In genomic region chr2:8120979-8121825, GRCh38 we compare ENCODE assay signal across 21 cellular contexts.
DNase-seq lines count a peak whose midpoint lies in the region; ATAC-seq, FAIRE-seq and TF ChIP-seq lines count a peak whose summit lies in the region.
"Had no signal": no experiment of that assay in that cellular context is flagged by ENCODE, and none has a peak within 500 bp of the region (broad histone marks: within the 10 kb centered on the region; RNA-seq: fewer than 3 reads in every experiment).

No MANE protein-coding gene starts in this region.

- H3K27me3 ChIP-seq in OCI-LY3 (ENCODE audit: low read depth, low read length) (peaks cover 15% of the 10 kb centered on the region), bronchial epithelial cell (ENCODE audit: control insufficient read depth, insufficient read depth, low read length) (no peaks in the 10 kb centered on the region), HepG2 (ENCODE audit: control insufficient read depth in 1 of 2, insufficient read depth in 2 of 2, low read length in 2 of 2) (no peaks in the 10 kb centered on the region)
- H3K27me3 ChIP-seq: SJCRH30 had no signal

- WGBS in HepG2 (ENCODE audit: low lambda C conversion rate), result 82% methylated on average over 10 of the region's 10 CpGs

- H3K9ac ChIP-seq in OCI-LY3 (ENCODE audit: low read length), result no peak overlapping the region
- peak overlapping the region; percentile 83 for H3K9ac ChIP-seq in HepG2 (ENCODE audit: insufficient read depth, low read depth, low read length)
- H3K9ac ChIP-seq: KMS-11 had no signal

- H4K20me1 ChIP-seq in OCI-LY3 (ENCODE audit: insufficient read depth, low read length), result no peaks in the 10 kb centered on the region
- H4K20me1 ChIP-seq in HepG2 (ENCODE audit: insufficient read depth, low read length), result no peaks in the 10 kb centered on the region

- no peak for TF ChIP-seq POLR2A in HepG2 (IDR thresholded peaks at IDR 0.05; ENCODE audit: insufficient read depth in 1 of 2, low read depth in 2 of 2, low read length in 2 of 2)

- TF ChIP-seq EP300 in HepG2 (IDR thresholded peaks at IDR 0.05; ENCODE audit: low read depth in 2 of 2, low read length in 2 of 2) (peak in 1 of 2 experiments; percentile 9; a peak in 1 of 4 replicates), HepG2 (CRISPR knock-in tag; IDR thresholded peaks at IDR 0.05; ENCODE audit: borderline replicate concordance) (no peak)

- FAIRE-seq in bronchial epithelial cell (lab: Jason Lieb, UNC), result no peak
- no peak for FAIRE-seq in HepG2 (lab: Jason Lieb, UNC)
- FAIRE-seq: G401.6 had no signal

- no peaks in the 10 kb centered on the region for H3K9me3 Mint-ChIP-seq in stimulated activated effector memory CD8-positive, alpha-beta T cell treated with anti-CD3 and anti-CD28 coated beads, Interleukin-12 subunit alpha, Interleukin-12 subunit beta, amount 100 ng/mL, for 72 hours
- no peaks in the 10 kb centered on the region for H3K9me3 Mint-ChIP-seq in Calu3 (ENCODE audit: low read depth, unreplicated experiment)
- no peaks in the 10 kb centered on the region for H3K9me3 Mint-ChIP-seq in progenitor cell of endocrine pancreas (ENCODE audit: low read depth)
- H3K9me3 Mint-ChIP-seq: activated T-helper 2 cell treated with anti-CD3 and anti-CD28 coated beads, Interferon-gamma antibody, Interleukin-2, Interleukin-4, amounts not matched to agents 10 μg/mL and 5 μg/mL and 100 μg/mL, durations not matched to agents 14 hours and 24 hours and 36 hours had no signal

- H3K27me3 Mint-ChIP-seq in Calu3 (ENCODE audit: unreplicated experiment), result no peaks in the 10 kb centered on the region
- no peaks in the 10 kb centered on the region for H3K27me3 Mint-ChIP-seq in progenitor cell of endocrine pancreas
- H3K27me3 Mint-ChIP-seq: activated naive CD8-positive, alpha-beta T cell treated with anti-CD3 and anti-CD28 coated beads, Interleukin-2, amount 50 U/mL, for 24 hours had no signal

- H3K79me2 ChIP-seq in OCI-LY3 (ENCODE audit: low read length) (no peaks in the 10 kb centered on the region), HepG2 (ENCODE audit: insufficient read depth, low read length) (no peaks in the 10 kb centered on the region)

- H3K36me3 ChIP-seq in OCI-LY3 (replicated peaks; ENCODE audit: low read depth, low read length) (no peaks in the 10 kb centered on the region), bronchial epithelial cell (ENCODE audit: control insufficient read depth, insufficient read depth, low read length) (no peaks in the 10 kb centered on the region), HepG2 (replicated peaks in 1 of 2; ENCODE audit: control insufficient read depth in 1 of 2, insufficient read depth in 2 of 2, low read length in 2 of 2) (no peaks in the 10 kb centered on the region)
- H3K36me3 ChIP-seq: HAP-1, SJCRH30 had no signal

- POLR2A ChIA-PET in HepG2 (lab: Yijun Ruan, JAX), result interaction anchor here (0.8 to 2.5 kb wide), 8 partner anchors 17 to 561 kb away, joined by 3 to 36 read pairs (median 4); partner anchors contain the start of gene ID2

- TF ChIP-seq RAD21 in HepG2 (CRISPR knock-in tag; IDR thresholded peaks at IDR 0.05), result no peak

- TF ChIP-seq CTCF in OCI-LY3 (IDR thresholded peaks at IDR 0.05; ENCODE audit: low read depth, low read length) (no peak), bronchial epithelial cell (IDR thresholded peaks at IDR 0.05; ENCODE audit: insufficient read depth, low read length, severe bottlenecking) (no peak), HepG2 (CRISPR knock-in tag; IDR thresholded peaks at IDR 0.05) (no peak), foreskin fibroblast (IDR thresholded peaks at IDR 0.05; ENCODE audit: low read depth, low read length) (no peak), Calu3 (IDR thresholded peaks at IDR 0.05; ENCODE audit: unreplicated experiment) (no peak), progenitor cell of endocrine pancreas (IDR thresholded peaks at IDR 0.05; ENCODE audit: unreplicated experiment) (no peak)

- no peak overlapping the region for H3K4me3 ChIP-seq in OCI-LY3 (ENCODE audit: low read length)
- no peak overlapping the region for H3K4me3 ChIP-seq in bronchial epithelial cell (ENCODE audit: low read depth, low read length)
- peak overlapping the region in 1 of 3 experiments; percentile 7; a peak in 1 of 6 replicates for H3K4me3 ChIP-seq in HepG2 (replicated peaks in 1 of 3; ENCODE audit: insufficient read depth in 1 of 3, low read depth in 2 of 3, low read length in 3 of 3)
- no peak overlapping the region for H3K4me3 ChIP-seq in foreskin fibroblast (ENCODE audit: low read depth in 1 of 2, low read length in 2 of 2)
- H3K4me3 ChIP-seq: HAP-1, SJCRH30 had no signal

- H3K27ac Mint-ChIP-seq in stimulated activated effector memory CD8-positive, alpha-beta T cell treated with anti-CD3 and anti-CD28 coated beads, Interleukin-12 subunit alpha, Interleukin-12 subunit beta, amount 100 ng/mL, for 72 hours, result peak overlapping the region; percentile 87
- H3K27ac Mint-ChIP-seq in Calu3 (ENCODE audit: unreplicated experiment) (no peak overlapping the region), progenitor cell of endocrine pancreas (no peak overlapping the region)
- H3K27ac Mint-ChIP-seq: activated naive CD8-positive, alpha-beta T cell treated with anti-CD3 and anti-CD28 coated beads, Interleukin-2, amount 50 U/mL, for 24 hours; activated T-helper 2 cell treated with anti-CD3 and anti-CD28 coated beads, Interferon-gamma antibody, Interleukin-2, Interleukin-4, amounts not matched to agents 10 μg/mL and 5 μg/mL and 100 μg/mL, durations not matched to agents 14 hours and 24 hours and 36 hours had no signal

- ATAC-seq in HepG2, result no peak
- no peak for ATAC-seq in stimulated activated effector memory CD8-positive, alpha-beta T cell treated with anti-CD3 and anti-CD28 coated beads, Interleukin-12 subunit alpha, Interleukin-12 subunit beta, amount 100 ng/mL, for 72 hours
- ATAC-seq: activated naive CD8-positive, alpha-beta T cell treated with anti-CD3 and anti-CD28 coated beads, Interleukin-2, amount 50 U/mL, for 24 hours had no signal

- H3K9me3 ChIP-seq in OCI-LY3 (ENCODE audit: insufficient read depth, low read length) (no peaks in the 10 kb centered on the region), HepG2 (ENCODE audit: low read length) (no peaks in the 10 kb centered on the region)
- H3K9me3 ChIP-seq: Caco-2, HAP-1, SJCRH30 had no signal

- no peak overlapping the region for H3K27ac ChIP-seq in OCI-LY3 (ENCODE audit: low read length)
- peak overlapping the region; percentile 96 for H3K27ac ChIP-seq in HepG2 (ENCODE audit: extremely low read length, insufficient read depth, low read length)
- H3K27ac ChIP-seq: KMS-11, SJCRH30 had no signal

- CTCF ChIA-PET in HepG2 (lab: Yijun Ruan, JAX; ENCODE audit: low intra/inter-chr PET ratio, low total read pairs), result no interaction called here
- CTCF ChIA-PET in Calu3 (lab: Charles Lee), result interaction anchor here (0.6 kb wide), 1 partner anchor 419 kb away, joined by 3 read pairs; no protein-coding TSS in a partner anchor

- in situ Hi-C loops in HepG2 (cut with HindIII; ENCODE audit: extremely low pct_ligation_motif_present, low pct_unique_long_range_greater_than_20kb), result no loop called here

- intact Hi-C loops in HepG2 (cut with micrococcal nuclease; ENCODE audit: unreplicated experiment), result loop anchor here (1.0 kb wide), 1 partner anchor 562 kb away; no protein-coding TSS in a partner anchor
- intact Hi-C loops in Calu3 (cut with micrococcal nuclease; ENCODE audit: unreplicated experiment), result no loop called here

- H2AFZ ChIP-seq in OCI-LY3 (ENCODE audit: low read depth, low read length) (no peak overlapping the region), HepG2 (ENCODE audit: low read length) (no peak overlapping the region)

- peaks cover 22% of the 10 kb centered on the region for H3K4me1 Mint-ChIP-seq in stimulated activated effector memory CD8-positive, alpha-beta T cell treated with anti-CD3 and anti-CD28 coated beads, Interleukin-12 subunit alpha, Interleukin-12 subunit beta, amount 100 ng/mL, for 72 hours
- H3K4me1 Mint-ChIP-seq in Calu3 (ENCODE audit: low read depth, unreplicated experiment) (peaks cover 35% of the 10 kb centered on the region), progenitor cell of endocrine pancreas (ENCODE audit: low read depth) (peaks cover 31% of the 10 kb centered on the region)

- DNase-seq in bronchial epithelial cell (ENCODE audit: low read depth), result peak; percentile 22
- DNase-seq in HepG2 (ENCODE audit: low spot score), result peak; percentile 62
- DNase-seq in stimulated activated effector memory CD8-positive, alpha-beta T cell treated with anti-CD3 and anti-CD28 coated beads, Interleukin-12 subunit alpha, Interleukin-12 subunit beta, amount 100 ng/mL, for 72 hours (ENCODE audit: low spot score in 2 of 2), result no peak
- DNase-seq in LoVo (ENCODE audit: low spot score), result no peak
- no peak for DNase-seq in foreskin fibroblast
- no peak for DNase-seq in Calu3
- DNase-seq in progenitor cell of endocrine pancreas (ENCODE audit: low spot score, unreplicated experiment), result no peak
- DNase-seq: activated CD4-positive, CD25-positive, alpha-beta regulatory T cell treated with anti-CD3 and anti-CD28 coated beads, Interleukin-2, amount 50 U/mL, for 72 hours; activated naive CD8-positive, alpha-beta T cell treated with anti-CD3 and anti-CD28 coated beads, Interleukin-2, amount 50 U/mL, for 24 hours; Caco-2; left cardiac atrium; NCI-H1092; NCI-H2107; NCI-H524 treated with DMSO at 0.1 percent for 48 hours; SJCRH30; stimulated activated CD4-positive, alpha-beta T cell treated with anti-CD3 and anti-CD28 coated beads, Interleukin-2, amount 100 ng/mL, for 48 hours had no signal

- H3K4me1 ChIP-seq in OCI-LY3 (ENCODE audit: low read length) (peaks cover 29% of the 10 kb centered on the region), HepG2 (ENCODE audit: insufficient read depth, low read length) (peaks cover 98% of the 10 kb centered on the region)
- H3K4me1 ChIP-seq: HAP-1, SJCRH30 had no signal

- peak overlapping the region; percentile 20 for H3K4me2 ChIP-seq in OCI-LY3 (ENCODE audit: low read length)
- peak overlapping the region; percentile 72 for H3K4me2 ChIP-seq in HepG2 (ENCODE audit: low read depth, low read length)
- H3K4me2 ChIP-seq: KMS-11 had no signal

- H3K36me3 Mint-ChIP-seq in stimulated activated effector memory CD8-positive, alpha-beta T cell treated with anti-CD3 and anti-CD28 coated beads, Interleukin-12 subunit alpha, Interleukin-12 subunit beta, amount 100 ng/mL, for 72 hours, result no peaks in the 10 kb centered on the region
- H3K36me3 Mint-ChIP-seq in Calu3 (ENCODE audit: insufficient read depth, unreplicated experiment), result peaks cover 9% of the 10 kb centered on the region
- H3K36me3 Mint-ChIP-seq in progenitor cell of endocrine pancreas (ENCODE audit: insufficient read depth), result no peaks in the 10 kb centered on the region

- BruUV-seq in HepG2 (replicated peaks; lab: Mats Ljungman, UMichigan) (no TSS peak), Calu3 (replicated peaks; lab: Mats Ljungman, UMichigan) (no TSS peak)

- no peak overlapping the region for H3K4me3 Mint-ChIP-seq in stimulated activated effector memory CD8-positive, alpha-beta T cell treated with anti-CD3 and anti-CD28 coated beads, Interleukin-12 subunit alpha, Interleukin-12 subunit beta, amount 100 ng/mL, for 72 hours
- H3K4me3 Mint-ChIP-seq in Calu3 (ENCODE audit: low read depth, unreplicated experiment), result no peak overlapping the region
- no peak overlapping the region for H3K4me3 Mint-ChIP-seq in progenitor cell of endocrine pancreas (ENCODE audit: low read depth)
- H3K4me3 Mint-ChIP-seq: activated naive CD8-positive, alpha-beta T cell treated with anti-CD3 and anti-CD28 coated beads, Interleukin-2, amount 50 U/mL, for 24 hours had no signal

Comparison
In these comparisons a context has a peak if more than half of its experiments do, and no peak if none do; other contexts are left out.
1. DNase-seq: peak in bronchial epithelial cell (single experiment) and HepG2 (single experiment); none in stimulated activated effector memory CD8-positive, alpha-beta T cell treated with anti-CD3 and anti-CD28 coated beads, Interleukin-12 subunit alpha, Interleukin-12 subunit beta, amount 100 ng/mL, for 72 hours (0 of 2), LoVo (single experiment), foreskin fibroblast (0 of 2), Calu3 (single experiment) and progenitor cell of endocrine pancreas (single experiment).